ENCODE assay signal across 1 cellular context in the genomic region with DNA sequence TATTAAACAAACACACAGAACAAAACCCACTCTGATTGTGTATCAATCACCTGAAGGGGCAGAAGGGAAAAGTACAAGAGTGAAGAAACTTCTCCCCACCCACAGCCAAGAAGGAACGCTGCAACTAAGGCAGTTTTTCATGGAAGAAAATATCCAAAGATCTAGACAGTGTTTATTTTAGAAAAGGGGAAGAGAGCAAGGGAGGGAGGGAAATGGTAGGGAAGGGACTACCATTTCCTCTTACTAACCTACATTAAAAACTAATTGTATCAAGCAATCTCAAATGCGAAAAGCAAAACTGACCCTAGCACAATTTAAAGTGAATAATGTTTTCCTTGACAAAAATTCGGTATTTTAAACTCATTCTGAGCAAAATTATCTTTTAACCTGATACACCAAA.
TF ChIP-seq lines count a peak whose summit lies in the region.

No MANE protein-coding gene starts in this region.

TF ChIP-seq in GM12878, 131 proteins besides CTCF, POLR2A, EP300 and RAD21 (continued from another document):
- TF ChIP-seq, protein P1, sequence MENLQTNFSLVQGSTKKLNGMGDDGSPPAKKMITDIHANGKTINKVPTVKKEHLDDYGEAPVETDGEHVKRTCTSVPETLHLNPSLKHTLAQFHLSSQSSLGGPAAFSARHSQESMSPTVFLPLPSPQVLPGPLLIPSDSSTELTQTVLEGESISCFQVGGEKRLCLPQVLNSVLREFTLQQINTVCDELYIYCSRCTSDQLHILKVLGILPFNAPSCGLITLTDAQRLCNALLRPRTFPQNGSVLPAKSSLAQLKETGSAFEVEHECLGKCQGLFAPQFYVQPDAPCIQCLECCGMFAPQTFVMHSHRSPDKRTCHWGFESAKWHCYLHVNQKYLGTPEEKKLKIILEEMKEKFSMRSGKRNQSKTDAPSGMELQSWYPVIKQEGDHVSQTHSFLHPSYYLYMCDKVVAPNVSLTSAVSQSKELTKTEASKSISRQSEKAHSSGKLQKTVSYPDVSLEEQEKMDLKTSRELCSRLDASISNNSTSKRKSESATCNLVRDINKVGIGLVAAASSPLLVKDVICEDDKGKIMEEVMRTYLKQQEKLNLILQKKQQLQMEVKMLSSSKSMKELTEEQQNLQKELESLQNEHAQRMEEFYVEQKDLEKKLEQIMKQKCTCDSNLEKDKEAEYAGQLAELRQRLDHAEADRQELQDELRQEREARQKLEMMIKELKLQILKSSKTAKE (IDR thresholded peaks at IDR 0.05; ENCODE audit: low read depth, poor library complexity, severe bottlenecking): no peak
- TF ChIP-seq BRCA1 (IDR thresholded peaks at IDR 0.05; ENCODE audit: low read depth, low read length): no peak
- TF ChIP-seq, protein P2, sequence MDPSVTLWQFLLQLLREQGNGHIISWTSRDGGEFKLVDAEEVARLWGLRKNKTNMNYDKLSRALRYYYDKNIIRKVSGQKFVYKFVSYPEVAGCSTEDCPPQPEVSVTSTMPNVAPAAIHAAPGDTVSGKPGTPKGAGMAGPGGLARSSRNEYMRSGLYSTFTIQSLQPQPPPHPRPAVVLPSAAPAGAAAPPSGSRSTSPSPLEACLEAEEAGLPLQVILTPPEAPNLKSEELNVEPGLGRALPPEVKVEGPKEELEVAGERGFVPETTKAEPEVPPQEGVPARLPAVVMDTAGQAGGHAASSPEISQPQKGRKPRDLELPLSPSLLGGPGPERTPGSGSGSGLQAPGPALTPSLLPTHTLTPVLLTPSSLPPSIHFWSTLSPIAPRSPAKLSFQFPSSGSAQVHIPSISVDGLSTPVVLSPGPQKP (IDR thresholded peaks at IDR 0.05; ENCODE audit: low read depth, low read length): no peak
- TF ChIP-seq SIN3A (IDR thresholded peaks at IDR 0.05; ENCODE audit: low read depth, low read length): no peak
- TF ChIP-seq ZNF384 (IDR thresholded peaks at IDR 0.05; ENCODE audit: borderline replicate concordance, low read depth, low read length): no peak
- TF ChIP-seq, protein P3, sequence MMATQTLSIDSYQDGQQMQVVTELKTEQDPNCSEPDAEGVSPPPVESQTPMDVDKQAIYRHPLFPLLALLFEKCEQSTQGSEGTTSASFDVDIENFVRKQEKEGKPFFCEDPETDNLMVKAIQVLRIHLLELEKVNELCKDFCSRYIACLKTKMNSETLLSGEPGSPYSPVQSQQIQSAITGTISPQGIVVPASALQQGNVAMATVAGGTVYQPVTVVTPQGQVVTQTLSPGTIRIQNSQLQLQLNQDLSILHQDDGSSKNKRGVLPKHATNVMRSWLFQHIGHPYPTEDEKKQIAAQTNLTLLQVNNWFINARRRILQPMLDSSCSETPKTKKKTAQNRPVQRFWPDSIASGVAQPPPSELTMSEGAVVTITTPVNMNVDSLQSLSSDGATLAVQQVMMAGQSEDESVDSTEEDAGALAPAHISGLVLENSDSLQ (IDR thresholded peaks at IDR 0.05): no peak
- TF ChIP-seq CEBPB (IDR thresholded peaks at IDR 0.05; ENCODE audit: borderline replicate concordance in 1 of 2, low read depth in 2 of 2, low read length in 2 of 2): no peak
- TF ChIP-seq, protein P4, sequence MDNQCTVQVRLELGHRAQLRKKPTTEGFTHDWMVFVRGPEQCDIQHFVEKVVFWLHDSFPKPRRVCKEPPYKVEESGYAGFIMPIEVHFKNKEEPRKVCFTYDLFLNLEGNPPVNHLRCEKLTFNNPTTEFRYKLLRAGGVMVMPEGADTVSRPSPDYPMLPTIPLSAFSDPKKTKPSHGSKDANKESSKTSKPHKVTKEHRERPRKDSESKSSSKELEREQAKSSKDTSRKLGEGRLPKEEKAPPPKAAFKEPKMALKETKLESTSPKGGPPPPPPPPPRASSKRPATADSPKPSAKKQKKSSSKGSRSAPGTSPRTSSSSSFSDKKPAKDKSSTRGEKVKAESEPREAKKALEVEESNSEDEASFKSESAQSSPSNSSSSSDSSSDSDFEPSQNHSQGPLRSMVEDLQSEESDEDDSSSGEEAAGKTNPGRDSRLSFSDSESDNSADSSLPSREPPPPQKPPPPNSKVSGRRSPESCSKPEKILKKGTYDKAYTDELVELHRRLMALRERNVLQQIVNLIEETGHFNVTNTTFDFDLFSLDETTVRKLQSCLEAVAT (IDR thresholded peaks at IDR 0.05): no peak
- TF ChIP-seq SUPT20H (IDR thresholded peaks at IDR 0.05; ENCODE audit: borderline replicate concordance, control insufficient read depth, low read depth, low read length): no peak
